18 cellular contexts compared by ENCODE assay signal in the genomic region with DNA sequence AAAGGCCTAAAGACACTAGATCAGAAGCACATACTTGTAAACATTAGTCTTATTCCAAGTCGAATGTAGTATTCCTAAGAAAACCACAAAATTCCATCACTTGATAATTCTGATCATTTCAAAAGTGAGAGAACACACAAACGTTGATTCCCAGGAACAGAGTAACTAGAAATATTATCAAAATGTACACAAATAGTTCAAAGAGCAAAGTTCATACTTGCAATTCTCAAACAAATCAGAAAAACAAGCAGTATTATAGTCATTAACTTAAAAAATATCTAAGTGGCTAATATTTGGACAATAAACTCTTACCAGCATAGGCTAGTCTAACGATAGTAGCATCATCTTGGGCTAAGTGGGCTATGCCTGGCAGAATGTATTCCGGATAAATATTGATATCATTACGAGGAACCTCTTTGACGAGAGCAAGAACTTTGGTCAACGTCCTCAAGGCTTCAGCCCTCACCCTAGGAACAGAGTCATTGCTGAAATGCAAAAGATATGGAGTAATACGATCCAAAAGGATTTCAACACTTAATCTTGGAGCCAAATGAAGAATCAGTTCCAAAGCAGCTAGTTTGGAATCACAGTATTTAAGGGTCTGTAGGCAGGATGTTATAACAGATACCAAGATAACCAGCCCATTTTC. TPM values are rescaled to one million over a fixed set of nuclear protein-coding genes. Genes with fewer than 3 reads are reported as not detected.
DNase-seq lines count a peak whose midpoint lies in the region; ATAC-seq, FAIRE-seq and TF ChIP-seq lines count a peak whose summit lies in the region.
"Had no signal": no experiment of that assay in that cellular context is flagged by ENCODE, and none has a peak within 500 bp of the region (broad histone marks: within the 10 kb centered on the region; RNA-seq: fewer than 3 reads in every experiment).

No MANE protein-coding gene starts in this region.

- TF ChIP-seq RAD21 in HepG2 (CRISPR knock-in tag; IDR thresholded peaks at IDR 0.05) = no peak

- peak overlapping the region; percentile 4; the same call in 1 of the 2 replicates for H3K4me2 ChIP-seq in HepG2 (ENCODE audit: low read depth, low read length)
- H3K4me2 ChIP-seq: GM23338 had no signal

- POLR2A ChIA-PET in HepG2 (lab: Yijun Ruan, JAX) = no interaction called here

- H3K9me3 ChIP-seq in left ventricle myocardium inferior (replicated peaks) = no peaks in the 10 kb centered on the region
- H3K9me3 ChIP-seq in HepG2 (ENCODE audit: low read length) = no peaks in the 10 kb centered on the region
- H3K9me3 ChIP-seq in subcutaneous abdominal adipose tissue (ENCODE audit: control insufficient read depth in 5 of 5, low read length in 5 of 5) = no peaks in the 10 kb centered on the region
- H3K9me3 ChIP-seq: MG63 had no signal

- no peak overlapping the region for H3K4me3 ChIP-seq in left ventricle myocardium inferior
- no peak overlapping the region for H3K4me3 ChIP-seq in HepG2 (replicated peaks in 1 of 3; ENCODE audit: insufficient read depth in 1 of 3, low read depth in 2 of 3, low read length in 3 of 3)
- peak overlapping the region in 1 of 5 donors; percentile 3 for H3K4me3 ChIP-seq in subcutaneous abdominal adipose tissue (ENCODE audit: low read depth in 1 of 5, low read length in 5 of 5)
- H3K4me3 ChIP-seq: GM12878, GM23338, MG63 had no signal

- no peak for TF ChIP-seq CTCF in left ventricle myocardium inferior (IDR thresholded peaks at IDR 0.05; ENCODE audit: borderline replicate concordance)
- TF ChIP-seq CTCF in HepG2 (CRISPR knock-in tag; IDR thresholded peaks at IDR 0.05) = no peak

- H3K9ac ChIP-seq in HepG2 (ENCODE audit: insufficient read depth, low read depth, low read length) = no peak overlapping the region
- H3K9ac ChIP-seq in subcutaneous abdominal adipose tissue (ENCODE audit: low read length in 5 of 5) = peak overlapping the region in 2 of 5 donors; percentile 5 to 39

- H3K4me1 ChIP-seq in left ventricle myocardium inferior = peaks cover 5% of the 10 kb centered on the region
- peaks cover 24% of the 10 kb centered on the region for H3K4me1 ChIP-seq in HepG2 (ENCODE audit: insufficient read depth, low read length)
- peaks cover 0 to 9% (median 0%) of the 10 kb centered on the region in 5 donors for H3K4me1 ChIP-seq in subcutaneous abdominal adipose tissue (ENCODE audit: control insufficient read depth in 5 of 5, insufficient read depth in 5 of 5, low read length in 5 of 5)

- H3K79me2 ChIP-seq in HepG2 (ENCODE audit: insufficient read depth, low read length) = peaks cover 13% of the 10 kb centered on the region

- CTCF ChIA-PET in HepG2 (lab: Yijun Ruan, JAX; ENCODE audit: low intra/inter-chr PET ratio, low total read pairs) = no interaction called here

- no peaks in the 10 kb centered on the region for H3K27me3 ChIP-seq in left ventricle myocardium inferior (ENCODE audit: low read depth)
- H3K27me3 ChIP-seq in HepG2 (ENCODE audit: control insufficient read depth in 1 of 2, insufficient read depth in 2 of 2, low read length in 2 of 2) = no peaks in the 10 kb centered on the region
- H3K27me3 ChIP-seq in subcutaneous abdominal adipose tissue (ENCODE audit: control insufficient read depth in 5 of 5, insufficient read depth in 4 of 5, low read length in 5 of 5) = no peaks in the 10 kb centered on the region
- H3K27me3 ChIP-seq: MG63 had no signal

- FAIRE-seq in colon (lab: Jason Lieb, UNC) = peak; percentile 18
- FAIRE-seq in HepG2 (lab: Jason Lieb, UNC) = peak; percentile 66
- no peak for FAIRE-seq in RCC 7860 (lab: Jason Lieb, UNC)
- FAIRE-seq: GM12878 had no signal

- H3K36me3 ChIP-seq in left ventricle myocardium inferior (peaks cover 39% of the 10 kb centered on the region), HepG2 (replicated peaks in 1 of 2; ENCODE audit: control insufficient read depth in 1 of 2, insufficient read depth in 2 of 2, low read length in 2 of 2) (peaks cover 2 to 10% of the 10 kb centered on the region in 2 experiments; a peak in 2 of 5 replicates), subcutaneous abdominal adipose tissue (ENCODE audit: control insufficient read depth in 5 of 5, insufficient read depth in 5 of 5, low read length in 5 of 5) (peaks cover 4 to 23% (median 10%) of the 10 kb centered on the region in 5 donors)

- no peak overlapping the region for H2AFZ ChIP-seq in HepG2 (ENCODE audit: low read length)
- H2AFZ ChIP-seq: GM23338 had no signal

- H4K20me1 ChIP-seq in HepG2 (ENCODE audit: insufficient read depth, low read length) = no peaks in the 10 kb centered on the region

- intact Hi-C loops in left ventricle myocardium superior (cut with micrococcal nuclease) = no loop called here
- intact Hi-C loops in left ventricle myocardium inferior (cut with micrococcal nuclease) = no loop called here
- intact Hi-C loops in HepG2 (cut with micrococcal nuclease; ENCODE audit: unreplicated experiment) = no loop called here

- ATAC-seq in left ventricle myocardium superior (peak; percentile 34), HepG2 (peak; percentile 41; the same call in 2 of the 3 replicates)
- ATAC-seq: GM12878, GM23338, HCT116 had no signal

- TF ChIP-seq EP300 in HepG2 (IDR thresholded peaks at IDR 0.05; ENCODE audit: low read depth in 2 of 2, low read length in 2 of 2) (no peak), HepG2 (CRISPR knock-in tag; IDR thresholded peaks at IDR 0.05; ENCODE audit: borderline replicate concordance) (no peak)

- H3K27ac ChIP-seq in left ventricle myocardium inferior (replicated peaks) (no peak overlapping the region), HepG2 (ENCODE audit: extremely low read length, insufficient read depth, low read length) (peak overlapping the region; percentile 25), subcutaneous abdominal adipose tissue (ENCODE audit: low read depth, low read length) (peak overlapping the region; percentile 43)

- DNase-seq in left ventricle myocardium superior (no peak), left ventricle myocardium inferior (no peak), HepG2 (ENCODE audit: low spot score) (peak; percentile 42), NCI-H187 treated with DMSO at 0.1 percent for 48 hours (lab: John Stamatoyannopoulos, UW) (no peak), GM19238 (ENCODE audit: insufficient read length, low spot score) (no peak), RCC 7860 (ENCODE audit: low spot score) (no peak)
- DNase-seq: Kasumi-1, MG63, NCI-H1105, NCI-H2081 treated with DMSO at 0.1 percent for 48 hours, NCI-H510A, NCI-H748 treated with DMSO at 0.1 percent for 48 hours, SHP77 treated with DMSO at 0.1 percent for 48 hours had no signal

- WGBS in HepG2 (ENCODE audit: low lambda C conversion rate) = 29% methylated on average over 8 of the region's 8 CpGs

- in situ Hi-C loops in HepG2 (cut with HindIII; ENCODE audit: extremely low pct_ligation_motif_present, low pct_unique_long_range_greater_than_20kb) = no loop called here

- no peak for TF ChIP-seq POLR2A in HepG2 (IDR thresholded peaks at IDR 0.05; ENCODE audit: insufficient read depth in 1 of 2, low read depth in 2 of 2, low read length in 2 of 2)

- no TSS peak for BruUV-seq in HepG2 (replicated peaks; lab: Mats Ljungman, UMichigan)

RNA-seq across cellular contexts. Expression of a gene that starts 13.3 kb away (rescaled TPM):
- total RNA-seq in left ventricle myocardium superior = 13.9 TPM
- 13.8 TPM for total RNA-seq in left ventricle myocardium inferior
- 26.0 and 29.7 TPM in 2 replicates for total RNA-seq in HepG2 (2016; rRNA removed; fragmentation: Illumina TruSeq; extraction: Trizol)
- 5.3 and 8.5 TPM in 2 replicates for total RNA-seq in HepG2 (2016; cell fraction: cytosol; rRNA removed; fragmentation: Illumina TruSeq; extraction: Trizol; ENCODE audit: low read depth)
- 24.4 and 27.4 TPM in 2 replicates for total RNA-seq in HepG2 (2016; cell fraction: insoluble cytoplasmic fraction; rRNA removed; fragmentation: Illumina TruSeq; extraction: Trizol)
- total RNA-seq in HepG2 (2016; cell fraction: membrane; rRNA removed; fragmentation: Illumina TruSeq; extraction: Trizol) = 9.4 and 10.7 TPM in 2 replicates
- 24.1 and 25.8 TPM in 2 replicates for total RNA-seq in HepG2 (2016; cell fraction: nucleus; rRNA removed; fragmentation: Illumina TruSeq; extraction: Trizol)
- 20.2 and 22.4 TPM in 2 replicates for polyA plus RNA-seq in HepG2 (2011; rRNA removed)
- 21.7 and 27.0 TPM in 2 replicates for polyA plus RNA-seq in HepG2 (2011; cell fraction: cytosol; rRNA removed)
- 25.6 and 28.2 TPM in 2 replicates for polyA plus RNA-seq in HepG2 (2011; cell fraction: nucleus; rRNA removed)
- 12.7 and 15.1 TPM in 2 replicates for polyA plus RNA-seq in HepG2 (2012)
- 1.8 TPM in 2 replicates for polyA plus RNA-seq in HepG2 (2016; cell fraction: cytosol; fragmentation: Illumina TruSeq; extraction: Trizol; ENCODE audit: low read depth)
- 26.2 and 29.4 TPM in 2 replicates for polyA plus RNA-seq in HepG2 (2016; cell fraction: insoluble cytoplasmic fraction; fragmentation: Illumina TruSeq; extraction: Trizol; ENCODE audit: low read depth)
- polyA plus RNA-seq in HepG2 (2016; cell fraction: membrane; fragmentation: Illumina TruSeq; extraction: Trizol; ENCODE audit: low read depth) = 2.7 and 4.0 TPM in 2 replicates
- 39.1 and 41.7 TPM in 2 replicates for polyA plus RNA-seq in HepG2 (2016; cell fraction: nucleus; fragmentation: Illumina TruSeq; extraction: Trizol; ENCODE audit: insufficient read depth, low read depth)
- 78.8 and 169 TPM in 2 replicates for polyA minus RNA-seq in HepG2 (2011; rRNA and poly(A)+ RNA removed; ENCODE audit: low replicate concordance)
- 20.1 and 25.6 TPM in 2 replicates for polyA minus RNA-seq in HepG2 (2011; cell fraction: cytosol; rRNA and poly(A)+ RNA removed)
- 38.2 and 58.8 TPM in 2 replicates for polyA minus RNA-seq in HepG2 (2011; cell fraction: nucleus; rRNA and poly(A)+ RNA removed)
